Comparison of ENCODE assay signal across 18 cellular contexts in genomic region chr19:7788178-7788932, GRCh38. TPM values are rescaled to one million over a fixed set of nuclear protein-coding genes. Genes with fewer than 3 reads are reported as not detected.
DNase-seq lines count a peak whose midpoint lies in the region; ATAC-seq, FAIRE-seq and TF ChIP-seq lines count a peak whose summit lies in the region.
"Had no signal": no experiment of that assay in that cellular context is flagged by ENCODE, and none has a peak within 500 bp of the region (broad histone marks: within the 10 kb centered on the region; RNA-seq: fewer than 3 reads in every experiment).

No MANE protein-coding gene starts in this region.

- ATAC-seq in memory B cell (ENCODE audit: low read depth), result no peak
- ATAC-seq: body of pancreas; stimulated activated naive CD8-positive, alpha-beta T cell treated with anti-CD3 and anti-CD28 coated beads, Interleukin-15, amount 100 ng/mL, for 72 hours had no signal

- H3K27ac ChIP-seq in H1 (ENCODE audit: low read depth, low read length) (no peak overlapping the region), suprapubic skin (no peak overlapping the region), esophagus squamous epithelium (no peak overlapping the region)
- H3K27ac ChIP-seq: body of pancreas had no signal

- CTCF ChIA-PET in H1 (lab: Charles Lee; ENCODE audit: partially characterized antibody), result interaction anchor here (0.6 to 1.4 kb wide), 4 partner anchors 12 to 90 kb away, joined by 3 to 5 read pairs (median 4); no protein-coding TSS in a partner anchor

- H3K4me1 Mint-ChIP-seq in activated naive CD4-positive, alpha-beta T cell treated with anti-CD3 and anti-CD28 coated beads, Interleukin-2, amount 50 U/mL, for 24 hours, result peaks cover 11% of the 10 kb centered on the region
- peaks cover 9% of the 10 kb centered on the region for H3K4me1 Mint-ChIP-seq in memory B cell

- TF ChIP-seq CTCF in H1 (IDR thresholded peaks at IDR 0.05; ENCODE audit: control extremely low read depth in 1 of 3, insufficient read depth in 1 of 3, low read depth in 1 of 3, low read length in 3 of 3) (no peak), suprapubic skin (IDR thresholded peaks at IDR 0.05) (no peak), esophagus squamous epithelium (IDR thresholded peaks at IDR 0.05) (no peak)

- H3K4ac ChIP-seq in H1 (replicated peaks; ENCODE audit: insufficient read length, low read depth, low read length), result no peak overlapping the region

- peak overlapping the region; percentile 87 to 99 for H3K4me2 ChIP-seq in H1 (ENCODE audit: insufficient read depth in 1 of 2, low read depth in 2 of 2, low read length in 2 of 2)

- no peak overlapping the region for H4K8ac ChIP-seq in H1 (ENCODE audit: extremely low read depth, insufficient read depth, low read length)

- H4K5ac ChIP-seq in H1 (ENCODE audit: insufficient read length, low read depth, low read length), result no peak overlapping the region

- peaks cover 15% of the 10 kb centered on the region for H3K23me2 ChIP-seq in H1 (ENCODE audit: low read depth, low read length)

- H2BK20ac ChIP-seq in H1 (ENCODE audit: low read length), result no peak overlapping the region

- no peaks in the 10 kb centered on the region for H3K36me3 Mint-ChIP-seq in activated naive CD4-positive, alpha-beta T cell treated with anti-CD3 and anti-CD28 coated beads, Interleukin-2, amount 50 U/mL, for 24 hours
- peaks cover 2% of the 10 kb centered on the region for H3K36me3 Mint-ChIP-seq in memory B cell

- POLR2A ChIA-PET in H1 (lab: Charles Lee; ENCODE audit: partially characterized antibody), result interaction anchor here (0.5 to 4.0 kb wide), 4 partner anchors 12 to 472 kb away, joined by 3 to 13 read pairs (median 4); no protein-coding TSS in a partner anchor

- H3K79me2 ChIP-seq in H1 (ENCODE audit: control insufficient read depth in 1 of 2, insufficient read depth in 2 of 2, low read length in 2 of 2), result no peaks in the 10 kb centered on the region

- no peak overlapping the region for H2AK5ac ChIP-seq in H1 (ENCODE audit: low read depth, low read length)

- TF ChIP-seq EP300 in H1 (IDR thresholded peaks at IDR 0.05; ENCODE audit: borderline replicate concordance in 1 of 2, low read depth in 2 of 2, low read length in 2 of 2), result no peak
- TF ChIP-seq EP300 in suprapubic skin (IDR thresholded peaks at IDR 0.05), result no peak

- TF ChIP-seq RAD21 in H1 (IDR thresholded peaks at IDR 0.05 in 1 of 2, conservative IDR thresholded peaks at IDR 0.05 in 1 of 2; ENCODE audit: low read depth in 2 of 2, low read length in 2 of 2), result no peak

- no peak overlapping the region for H3K56ac ChIP-seq in H1 (replicated peaks; ENCODE audit: insufficient read length, low read depth, low read length)

- no peaks in the 10 kb centered on the region for H3K9me3 ChIP-seq in H1 (ENCODE audit: insufficient read depth in 2 of 2, low read depth in 1 of 2, low read length in 1 of 2)
- H3K9me3 ChIP-seq in suprapubic skin, result no peaks in the 10 kb centered on the region
- H3K9me3 ChIP-seq in esophagus squamous epithelium, result peaks cover 0 to 9% (median 0%) of the 10 kb centered on the region in 3 donors
- H3K9me3 ChIP-seq: body of pancreas had no signal

- DNase-seq in activated naive CD4-positive, alpha-beta T cell (lab: John Stamatoyannopoulos, UW), result no peak
- DNase-seq in H1 (ENCODE audit: low read depth in 1 of 2, low spot score in 2 of 2), result peak in 1 of 2 experiments; percentile 69
- peak in 1 of 2 donors; percentile 35 for DNase-seq in memory B cell (ENCODE audit: low spot score in 2 of 2)
- no peak for DNase-seq in suprapubic skin (ENCODE audit: low spot score in 2 of 2)
- no peak for DNase-seq in EL
- no peak for DNase-seq in occipital lobe (lab: John Stamatoyannopoulos, UW)
- no peak for DNase-seq in esophagus squamous epithelium (lab: John Stamatoyannopoulos, UW)
- DNase-seq: activated effector memory CD4-positive, alpha-beta T cell treated with anti-CD3 and anti-CD28 coated beads, Interleukin-2, amount 50 U/mL, for 16 hours; body of pancreas; foreskin melanocyte; left cardiac atrium; NCI-H1694 treated with DMSO at 0.1 percent for 48 hours; NCI-H82; SHP77; stimulated activated naive CD8-positive, alpha-beta T cell treated with anti-CD3 and anti-CD28 coated beads, Interleukin-15, amount 100 ng/mL, for 72 hours had no signal

- intact Hi-C loops in esophagus squamous epithelium (cut with DNase I), result no loop called here

- H3K9ac ChIP-seq in H1 (replicated peaks in 1 of 4; ENCODE audit: extremely low read depth in 1 of 4, low read depth in 3 of 4, low read length in 3 of 4), result no peak overlapping the region

- H2BK15ac ChIP-seq in H1 (ENCODE audit: low read length), result peak overlapping the region; percentile 88; the same call in 1 of the 2 replicates

- no peak overlapping the region for H4K91ac ChIP-seq in H1 (replicated peaks; ENCODE audit: insufficient read length, low read length)

- no peak overlapping the region for H3K23ac ChIP-seq in H1 (ENCODE audit: insufficient read length)

- H3K27me3 Mint-ChIP-seq in activated naive CD4-positive, alpha-beta T cell treated with anti-CD3 and anti-CD28 coated beads, Interleukin-2, amount 50 U/mL, for 24 hours, result peaks cover 11% of the 10 kb centered on the region
- peaks cover 21% of the 10 kb centered on the region for H3K27me3 Mint-ChIP-seq in memory B cell

- peak overlapping the region; percentile 77; the same call in 1 of the 2 replicates for H2BK12ac ChIP-seq in H1 (ENCODE audit: low read depth, low read length)

- peaks cover 0 to 19% (median 12%) of the 10 kb centered on the region in 4 experiments; a peak in 6 of 7 replicates for H3K4me1 ChIP-seq in H1 (replicated peaks in 1 of 4; ENCODE audit: control insufficient read depth in 3 of 4, insufficient read depth in 4 of 4, low read length in 3 of 4)
- peaks cover 21% of the 10 kb centered on the region for H3K4me1 ChIP-seq in suprapubic skin
- H3K4me1 ChIP-seq in esophagus squamous epithelium, result peaks cover 0 to 22% (median 7%) of the 10 kb centered on the region in 3 donors

- peak overlapping the region; percentile 23 for H3K4me3 Mint-ChIP-seq in activated naive CD4-positive, alpha-beta T cell treated with anti-CD3 and anti-CD28 coated beads, Interleukin-2, amount 50 U/mL, for 24 hours
- H3K4me3 Mint-ChIP-seq in memory B cell, result peak overlapping the region; percentile 3

- H4K20me1 ChIP-seq in H1 (replicated peaks in 1 of 2; ENCODE audit: control insufficient read depth in 1 of 2, insufficient read depth in 2 of 2, low read length in 2 of 2), result peaks cover 0 to 2% of the 10 kb centered on the region in 2 experiments

- H3K18ac ChIP-seq in H1 (ENCODE audit: extremely low read depth, low read length), result no peak overlapping the region; the same call in 1 of the 2 replicates

- H3K14ac ChIP-seq in H1 (ENCODE audit: insufficient read length), result no peak overlapping the region

- H2BK5ac ChIP-seq in H1 (ENCODE audit: low read depth, low read length), result no peak overlapping the region

- H3K27ac Mint-ChIP-seq in activated naive CD4-positive, alpha-beta T cell treated with anti-CD3 and anti-CD28 coated beads, Interleukin-2, amount 50 U/mL, for 24 hours, result no peak overlapping the region
- no peak overlapping the region for H3K27ac Mint-ChIP-seq in memory B cell

- no peak overlapping the region for H2AFZ ChIP-seq in H1 (ENCODE audit: low read length)

- TF ChIP-seq POLR2A in H1 (IDR thresholded peaks at IDR 0.05; ENCODE audit: control extremely low read depth in 1 of 2, low read depth in 2 of 2, low read length in 2 of 2) (no peak), suprapubic skin (IDR thresholded peaks at IDR 0.05) (no peak), esophagus squamous epithelium (IDR thresholded peaks at IDR 0.05) (no peak)

- H3K27me3 ChIP-seq in H1 (replicated peaks in 1 of 4; ENCODE audit: control insufficient read depth in 3 of 4, extremely low read depth in 1 of 4, insufficient read depth in 3 of 4, low read length in 3 of 4) (peaks cover 13 to 35% (median 29%) of the 10 kb centered on the region in 4 experiments), suprapubic skin (peaks cover 56% of the 10 kb centered on the region), esophagus squamous epithelium (peaks cover 9 to 94% (median 15%) of the 10 kb centered on the region in 4 donors)

- no peak for FAIRE-seq in H1 (lab: Jason Lieb, UNC)
- FAIRE-seq: GM18507 had no signal

- H3K4me3 ChIP-seq in H1 (ENCODE audit: extremely low read depth in 1 of 4, insufficient read depth in 2 of 4, low read depth in 3 of 4, low read length in 4 of 4), result peak overlapping the region; percentile 23 to 62 (median 44)
- H3K4me3 ChIP-seq in suprapubic skin, result peak overlapping the region; percentile 6
- H3K4me3 ChIP-seq in esophagus squamous epithelium, result peak overlapping the region in 1 of 4 donors; percentile 21
- H3K4me3 ChIP-seq: body of pancreas had no signal

- no peak overlapping the region for H2BK120ac ChIP-seq in H1 (replicated peaks; ENCODE audit: low read depth, low read length)

- H3K36me3 ChIP-seq in H1 (ENCODE audit: control insufficient read depth in 2 of 4, insufficient read depth in 4 of 4, low read length in 3 of 4), result no peaks in the 10 kb centered on the region
- no peaks in the 10 kb centered on the region for H3K36me3 ChIP-seq in suprapubic skin
- H3K36me3 ChIP-seq in esophagus squamous epithelium, result no peaks in the 10 kb centered on the region

- no peaks in the 10 kb centered on the region for H3K9me3 Mint-ChIP-seq in activated naive CD4-positive, alpha-beta T cell treated with anti-CD3 and anti-CD28 coated beads, Interleukin-2, amount 50 U/mL, for 24 hours
- H3K9me3 Mint-ChIP-seq in memory B cell, result peaks cover 7% of the 10 kb centered on the region

- WGBS in H1 (ENCODE audit: extremely low coverage in 1 of 2, insufficient coverage in 1 of 2, insufficient read length in 1 of 2, insufficient replicate concordance in 2 of 2, low coverage in 1 of 2, low lambda C conversion rate in 2 of 2, missing lambda C conversion rate in 1 of 2), 2 experiments, result 14% methylated on average over 24 of the region's 67 CpGs; no CpG with 5 or more reads in 1 of the 2 experiments
- WGBS in suprapubic skin, result 4% methylated on average over 9 of the region's 67 CpGs
- WGBS in esophagus squamous epithelium, 2 donors, result 0 to 16% methylated on average over 7 to 17 of the region's 67 CpGs

- H3K79me1 ChIP-seq in H1 (ENCODE audit: low read depth, low read length), result no peaks in the 10 kb centered on the region

RNA-seq across cellular contexts. Expression of gene CLEC4M, which starts 25.3 kb away (rescaled TPM):
- total RNA-seq in H1 (2021; fragmentation: NEBNext Ultra II Directional; extraction: Animal tissue kit (Norgen Biotek cat#: 25700)), result not detected in 2 replicates
- polyA plus RNA-seq in H1 (2011; rRNA removed), result not detected in 2 replicates
- not detected for polyA plus RNA-seq in H1 (2011; cell fraction: cytosol; rRNA removed)
- not detected for polyA plus RNA-seq in H1 (2011; cell fraction: nucleus; rRNA removed)
- not detected in 4 replicates for polyA plus RNA-seq in H1 (2012, experiment 1 of 2)
- not detected for polyA plus RNA-seq in H1 (2012, experiment 2 of 2)
- not detected for polyA plus RNA-seq in H1 (2013, experiment 1 of 2)
- polyA plus RNA-seq in H1 (2013, experiment 2 of 2), result not detected
- polyA minus RNA-seq in H1 (2011; rRNA and poly(A)+ RNA removed), result 0.09 TPM in 1 of 2 replicates, not detected in the other
- polyA minus RNA-seq in H1 (2011; cell fraction: cytosol; rRNA and poly(A)+ RNA removed), result not detected
- polyA minus RNA-seq in H1 (2011; cell fraction: nucleus; rRNA and poly(A)+ RNA removed), result not detected
- total RNA-seq in suprapubic skin (not detected), occipital lobe (not detected), esophagus squamous epithelium (not detected)
- total RNA-seq: body of pancreas, skeletal muscle tissue had no signal

RNA-seq across cellular contexts. Expression of gene CD209, which starts 41.0 kb away (rescaled TPM):
- total RNA-seq in H1 (2021; fragmentation: NEBNext Ultra II Directional; extraction: Animal tissue kit (Norgen Biotek cat#: 25700)), result 0.22 TPM in 1 of 2 replicates, not detected in the other
- 0.03 and 0.05 TPM in 2 replicates for polyA plus RNA-seq in H1 (2011; rRNA removed)
- polyA plus RNA-seq in H1 (2011; cell fraction: cytosol; rRNA removed), result 0.05 TPM
- 0.04 TPM for polyA plus RNA-seq in H1 (2011; cell fraction: nucleus; rRNA removed)
- 0.05 to 0.16 TPM (median 0.15 TPM) in 3 of 4 replicates, not detected in the other for polyA plus RNA-seq in H1 (2012, experiment 1 of 2)
- polyA plus RNA-seq in H1 (2012, experiment 2 of 2), result not detected
- polyA plus RNA-seq in H1 (2013, experiment 1 of 2), result 0.10 TPM
- polyA plus RNA-seq in H1 (2013, experiment 2 of 2), result 0.07 TPM
- polyA minus RNA-seq in H1 (2011; rRNA and poly(A)+ RNA removed), result 0.12 TPM in 1 of 2 replicates, not detected in the other
- not detected for polyA minus RNA-seq in H1 (2011; cell fraction: cytosol; rRNA and poly(A)+ RNA removed)
- polyA minus RNA-seq in H1 (2011; cell fraction: nucleus; rRNA and poly(A)+ RNA removed), result not detected
- total RNA-seq in suprapubic skin (1 to 10 TPM in 1 of 4 donors, under 1 TPM in 3; 0.16 to 1.6 (median 0.50) TPM), occipital lobe (0.47 TPM), esophagus squamous epithelium (1 to 10 TPM in 2 of 4 donors, under 1 TPM in 1, not detected in 1; 0.40 to 4.9 (median 4.0) TPM)

RNA-seq across cellular contexts. Expression of gene EVI5L, which starts 41.7 kb away (rescaled TPM):
- total RNA-seq in H1 (2021; fragmentation: NEBNext Ultra II Directional; extraction: Animal tissue kit (Norgen Biotek cat#: 25700)), result 10.4 and 11.0 TPM in 2 replicates
- polyA plus RNA-seq in H1 (2011; rRNA removed), result 7.2 and 13.1 TPM in 2 replicates
- polyA plus RNA-seq in H1 (2011; cell fraction: cytosol; rRNA removed), result 8.2 TPM
- polyA plus RNA-seq in H1 (2011; cell fraction: nucleus; rRNA removed), result 15.2 TPM
- polyA plus RNA-seq in H1 (2012, experiment 1 of 2), result 6.8 to 10.5 TPM (median 9.9 TPM) in 4 replicates
- polyA plus RNA-seq in H1 (2012, experiment 2 of 2), result 10.7 TPM
- polyA plus RNA-seq in H1 (2013, experiment 1 of 2), result 7.7 TPM
- 7.8 TPM for polyA plus RNA-seq in H1 (2013, experiment 2 of 2)
- 7.2 and 14.2 TPM in 2 replicates for polyA minus RNA-seq in H1 (2011; rRNA and poly(A)+ RNA removed)
- 4.0 TPM for polyA minus RNA-seq in H1 (2011; cell fraction: cytosol; rRNA and poly(A)+ RNA removed)
- 7.9 TPM for polyA minus RNA-seq in H1 (2011; cell fraction: nucleus; rRNA and poly(A)+ RNA removed)
- 10 to 100 TPM; 17.2 to 29.4 (median 25.6) TPM for total RNA-seq in suprapubic skin
- total RNA-seq in occipital lobe, result 44.5 TPM
- total RNA-seq in esophagus squamous epithelium, result 10 to 100 TPM in 3 of 4 donors, 1 to 10 TPM in 1; 8.3 to 15.5 (median 11.9) TPM

RNA-seq across cellular contexts. Expression of gene CLEC4G, which starts 56.4 kb away (rescaled TPM):
- total RNA-seq in H1 (2021; fragmentation: NEBNext Ultra II Directional; extraction: Animal tissue kit (Norgen Biotek cat#: 25700)), result 0.35 and 1.0 TPM in 2 replicates
- 2.9 and 3.2 TPM in 2 replicates for polyA plus RNA-seq in H1 (2011; rRNA removed)
- polyA plus RNA-seq in H1 (2011; cell fraction: cytosol; rRNA removed), result 2.8 TPM
- polyA plus RNA-seq in H1 (2011; cell fraction: nucleus; rRNA removed), result 2.7 TPM
- polyA plus RNA-seq in H1 (2012, experiment 1 of 2), result 0.69 to 1.7 TPM (median 1.1 TPM) in 4 replicates
- 1.3 TPM for polyA plus RNA-seq in H1 (2012, experiment 2 of 2)
- polyA plus RNA-seq in H1 (2013, experiment 1 of 2), result 0.69 TPM
- polyA plus RNA-seq in H1 (2013, experiment 2 of 2), result 0.66 TPM
- not detected in 2 replicates for polyA minus RNA-seq in H1 (2011; rRNA and poly(A)+ RNA removed)
- polyA minus RNA-seq in H1 (2011; cell fraction: cytosol; rRNA and poly(A)+ RNA removed), result not detected
- not detected for polyA minus RNA-seq in H1 (2011; cell fraction: nucleus; rRNA and poly(A)+ RNA removed)
- 1 to 10 TPM in 1 of 4 donors, under 1 TPM in 1, not detected in 2; 0.49 to 3.9 TPM for total RNA-seq in suprapubic skin
- 0.31 TPM for total RNA-seq in occipital lobe
- 1 to 10 TPM in 2 of 4 donors, under 1 TPM in 1, not detected in 1; 0.18 to 3.2 (median 1.1) TPM for total RNA-seq in esophagus squamous epithelium
